In the genomic region with DNA sequence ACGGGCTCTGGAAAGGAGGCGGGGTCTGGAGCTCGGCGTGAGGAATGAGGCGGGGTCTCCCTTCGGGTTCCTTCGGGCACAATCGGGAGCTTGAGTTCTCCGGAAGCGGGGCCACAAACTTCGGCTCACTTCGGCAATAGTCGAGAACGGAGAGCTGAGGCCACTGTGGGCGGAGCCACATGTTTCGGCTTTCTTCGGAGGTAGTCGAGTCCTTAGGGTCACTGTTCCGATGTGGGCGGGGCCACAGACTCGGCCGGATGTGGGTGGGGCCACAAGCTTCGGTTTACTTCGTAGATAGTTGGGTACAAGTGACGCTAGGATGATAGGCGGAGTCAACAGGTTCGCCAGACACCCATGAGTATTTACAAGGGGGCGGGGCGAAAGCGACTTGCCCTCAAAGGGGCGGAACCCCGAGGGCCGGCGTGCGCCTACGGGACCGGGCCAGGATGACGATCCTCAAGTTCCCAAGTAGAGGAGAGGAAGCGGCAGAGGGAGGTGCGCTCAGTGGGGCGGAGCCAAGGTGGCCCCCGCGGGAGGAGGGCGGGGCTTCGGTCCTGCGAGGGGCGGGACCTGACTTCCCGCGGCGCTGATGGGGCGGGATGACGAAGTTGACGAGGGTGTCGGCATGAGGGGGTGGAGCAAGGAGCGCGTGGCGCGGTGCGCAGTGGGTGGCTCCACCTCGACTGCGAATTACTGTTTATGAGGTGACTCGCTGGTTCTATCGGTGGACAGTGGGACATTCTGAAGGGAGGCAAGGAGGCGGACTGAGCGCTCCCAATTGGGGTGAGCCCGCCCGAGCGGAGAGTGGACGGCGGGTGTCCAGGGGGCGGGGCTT, we compare ENCODE assay signal across 8 cellular contexts. TPM values are rescaled to one million over a fixed set of nuclear protein-coding genes. Genes with fewer than 3 reads are reported as not detected.
DNase-seq lines count a peak whose midpoint lies in the region; ATAC-seq and TF ChIP-seq lines count a peak whose summit lies in the region.

No MANE protein-coding gene starts in this region.

- peaks cover 47 to 55% of the 10 kb centered on the region in 2 donors for H3K36me3 Mint-ChIP-seq in CD14-positive monocyte
- H3K36me3 Mint-ChIP-seq in dendritic cell treated with granulocyte-macrophage colony-stimulating factor and Interleukin-4, amounts not matched to agents 40 ng/mL and 50 ng/mL, for 4 days (ENCODE audit: low read depth): peaks cover 71% of the 10 kb centered on the region

- H3K4me3 Mint-ChIP-seq in CD14-positive monocyte: peak overlapping the region; percentile 93 to 95
- H3K4me3 Mint-ChIP-seq in dendritic cell treated with granulocyte-macrophage colony-stimulating factor and Interleukin-4, amounts not matched to agents 40 ng/mL and 50 ng/mL, for 4 days: peak overlapping the region; percentile 77

- peaks cover 0 to 2% (median 0%) of the 10 kb centered on the region in 7 donors for H3K9me3 Mint-ChIP-seq in CD14-positive monocyte
- H3K9me3 Mint-ChIP-seq in dendritic cell treated with granulocyte-macrophage colony-stimulating factor and Interleukin-4, amounts not matched to agents 40 ng/mL and 50 ng/mL, for 4 days: no peaks in the 10 kb centered on the region

- intact Hi-C loops in CD14-positive monocyte (cut with micrococcal nuclease): loop anchor here (2.0 to 10.0 kb wide), 3 partner anchors 31 to 1465 kb away; partner anchors contain the start of genes LENG1 (in 1 of the 2), LENG8 (in 1 of the 2) and U2AF2 (in 1 of the 2)
- intact Hi-C loops in dendritic cell treated with granulocyte-macrophage colony-stimulating factor and Interleukin-4, amounts not matched to agents 40 ng/mL and 50 ng/mL, for 4 days (cut with micrococcal nuclease): loop anchor here (1.0 kb wide), 1 partner anchor 30 kb away; no protein-coding TSS in a partner anchor

- H3K27me3 Mint-ChIP-seq in CD14-positive monocyte (ENCODE audit: low read depth in 3 of 3): peaks cover 0 to 3% (median 1%) of the 10 kb centered on the region in 3 donors
- H3K27me3 Mint-ChIP-seq in dendritic cell treated with granulocyte-macrophage colony-stimulating factor and Interleukin-4, amounts not matched to agents 40 ng/mL and 50 ng/mL, for 4 days: no peaks in the 10 kb centered on the region

- ATAC-seq in GM19397 (IDR thresholded peaks at IDR 0.05; ENCODE audit: unreplicated experiment): peak; percentile 43
- peak; percentile 38 for ATAC-seq in HG03565 (IDR thresholded peaks at IDR 0.05; ENCODE audit: unreplicated experiment)
- ATAC-seq in left lobe of liver: peak; percentile 71

- peak overlapping the region; percentile 99 to 100 (median 100) for H3K27ac Mint-ChIP-seq in CD14-positive monocyte
- peak overlapping the region; percentile 97 for H3K27ac Mint-ChIP-seq in dendritic cell treated with granulocyte-macrophage colony-stimulating factor and Interleukin-4, amounts not matched to agents 40 ng/mL and 50 ng/mL, for 4 days

- DNase-seq in CD14-positive monocyte (ENCODE audit: low spot score): peak; percentile 100
- DNase-seq in NCI-H748 treated with DMSO at 0.1 percent for 48 hours (lab: John Stamatoyannopoulos, UW): peak; percentile 100
- peak; percentile 100 for DNase-seq in activated CD4-positive, alpha-beta T cell treated with anti-CD3 and anti-CD28 coated beads, Interleukin-2, amount 50 U/mL, for 4 hours
- DNase-seq in left lobe of liver (ENCODE audit: low spot score): peak; percentile 100
- peak; percentile 100 for DNase-seq in stimulated activated CD4-positive, alpha-beta T cell treated with anti-CD3 and anti-CD28 coated beads, Interleukin-2, amount 100 ng/mL, for 24 hours

- TF ChIP-seq CTCF in CD14-positive monocyte (IDR thresholded peaks at IDR 0.05): no peak

- H3K4me1 Mint-ChIP-seq in CD14-positive monocyte: peaks cover 36% of the 10 kb centered on the region
- H3K4me1 Mint-ChIP-seq in dendritic cell treated with granulocyte-macrophage colony-stimulating factor and Interleukin-4, amounts not matched to agents 40 ng/mL and 50 ng/mL, for 4 days (ENCODE audit: low read depth): peaks cover 44% of the 10 kb centered on the region

RNA-seq across cellular contexts. Expression of gene MBOAT7, which starts 0.5 kb away (rescaled TPM):
- 100 to 1,000 TPM in 1 of 2 donors, 10 to 100 TPM in 1; 84.0 to 115 TPM for polyA plus RNA-seq in CD14-positive monocyte
- total RNA-seq in left lobe of liver: 34.3 TPM

RNA-seq across cellular contexts. Expression of gene TSEN34, which starts 1.2 kb away (rescaled TPM):
- polyA plus RNA-seq in CD14-positive monocyte: 100 to 1,000 TPM; 109 to 125 TPM
- total RNA-seq in left lobe of liver: 17.4 TPM

RNA-seq across cellular contexts. Expression of gene RPS9, which starts 10.8 kb away (rescaled TPM):
- 100 to 1,000 TPM; 756 to 983 TPM for polyA plus RNA-seq in CD14-positive monocyte
- total RNA-seq in left lobe of liver: 482 TPM

RNA-seq across cellular contexts. Expression of gene TMC4, which starts 16.9 kb away (rescaled TPM):
- polyA plus RNA-seq in CD14-positive monocyte: 1 to 10 TPM; 1.5 to 2.5 TPM
- total RNA-seq in left lobe of liver: 1.9 TPM

RNA-seq across cellular contexts. Expression of gene LENG1, which starts 30.4 kb away (rescaled TPM):
- 1 to 10 TPM; 4.2 to 5.4 TPM for polyA plus RNA-seq in CD14-positive monocyte
- total RNA-seq in left lobe of liver: 1.3 TPM

Comparison
In these comparisons a context has a peak if more than half of its experiments do, and no peak if none do; other contexts are left out.
1. Peak in every context shown above with its lines: DNase-seq and ATAC-seq.